Comparison of ENCODE assay signal across 2 cellular contexts in the genomic region with DNA sequence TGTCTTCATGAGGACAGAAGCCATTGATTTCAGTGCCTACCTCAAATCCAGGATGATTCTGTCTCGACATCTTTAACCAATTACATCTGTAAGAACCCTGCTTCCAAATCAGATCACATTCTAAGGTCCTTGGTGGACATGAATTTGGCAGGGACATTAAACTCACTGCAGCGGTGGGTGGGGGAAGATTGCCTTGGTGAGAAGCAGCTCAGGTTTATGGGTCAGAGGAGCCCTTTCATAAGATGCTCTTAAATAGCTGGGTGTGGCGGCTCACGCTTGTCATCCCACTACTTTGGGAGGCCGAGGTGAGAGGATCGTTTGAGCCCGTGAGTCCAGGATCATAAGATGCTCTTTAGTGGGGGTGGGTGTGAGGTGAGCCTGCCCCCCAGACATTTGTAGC.
TF ChIP-seq lines count a peak whose summit lies in the region.

No MANE protein-coding gene starts in this region.

TF ChIP-seq in SK-N-SH, 30 proteins besides CTCF, POLR2A, EP300 and RAD21 (continued from another document):
- TF ChIP-seq, protein P1, sequence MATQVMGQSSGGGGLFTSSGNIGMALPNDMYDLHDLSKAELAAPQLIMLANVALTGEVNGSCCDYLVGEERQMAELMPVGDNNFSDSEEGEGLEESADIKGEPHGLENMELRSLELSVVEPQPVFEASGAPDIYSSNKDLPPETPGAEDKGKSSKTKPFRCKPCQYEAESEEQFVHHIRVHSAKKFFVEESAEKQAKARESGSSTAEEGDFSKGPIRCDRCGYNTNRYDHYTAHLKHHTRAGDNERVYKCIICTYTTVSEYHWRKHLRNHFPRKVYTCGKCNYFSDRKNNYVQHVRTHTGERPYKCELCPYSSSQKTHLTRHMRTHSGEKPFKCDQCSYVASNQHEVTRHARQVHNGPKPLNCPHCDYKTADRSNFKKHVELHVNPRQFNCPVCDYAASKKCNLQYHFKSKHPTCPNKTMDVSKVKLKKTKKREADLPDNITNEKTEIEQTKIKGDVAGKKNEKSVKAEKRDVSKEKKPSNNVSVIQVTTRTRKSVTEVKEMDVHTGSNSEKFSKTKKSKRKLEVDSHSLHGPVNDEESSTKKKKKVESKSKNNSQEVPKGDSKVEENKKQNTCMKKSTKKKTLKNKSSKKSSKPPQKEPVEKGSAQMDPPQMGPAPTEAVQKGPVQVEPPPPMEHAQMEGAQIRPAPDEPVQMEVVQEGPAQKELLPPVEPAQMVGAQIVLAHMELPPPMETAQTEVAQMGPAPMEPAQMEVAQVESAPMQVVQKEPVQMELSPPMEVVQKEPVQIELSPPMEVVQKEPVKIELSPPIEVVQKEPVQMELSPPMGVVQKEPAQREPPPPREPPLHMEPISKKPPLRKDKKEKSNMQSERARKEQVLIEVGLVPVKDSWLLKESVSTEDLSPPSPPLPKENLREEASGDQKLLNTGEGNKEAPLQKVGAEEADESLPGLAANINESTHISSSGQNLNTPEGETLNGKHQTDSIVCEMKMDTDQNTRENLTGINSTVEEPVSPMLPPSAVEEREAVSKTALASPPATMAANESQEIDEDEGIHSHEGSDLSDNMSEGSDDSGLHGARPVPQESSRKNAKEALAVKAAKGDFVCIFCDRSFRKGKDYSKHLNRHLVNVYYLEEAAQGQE (IDR thresholded peaks at IDR 0.05; ENCODE audit: low read depth, low read length) = no peak
- TF ChIP-seq CHD2 (IDR thresholded peaks at IDR 0.05; ENCODE audit: low read length, partially characterized antibody) (no peak), JUND (IDR thresholded peaks at IDR 0.05) (no peak), NFIC (IDR thresholded peaks at IDR 0.05; ENCODE audit: borderline replicate concordance) (no peak)
- TF ChIP-seq, protein P2, sequence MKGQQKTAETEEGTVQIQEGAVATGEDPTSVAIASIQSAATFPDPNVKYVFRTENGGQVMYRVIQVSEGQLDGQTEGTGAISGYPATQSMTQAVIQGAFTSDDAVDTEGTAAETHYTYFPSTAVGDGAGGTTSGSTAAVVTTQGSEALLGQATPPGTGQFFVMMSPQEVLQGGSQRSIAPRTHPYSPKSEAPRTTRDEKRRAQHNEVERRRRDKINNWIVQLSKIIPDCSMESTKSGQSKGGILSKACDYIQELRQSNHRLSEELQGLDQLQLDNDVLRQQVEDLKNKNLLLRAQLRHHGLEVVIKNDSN (IDR thresholded peaks at IDR 0.05; ENCODE audit: borderline replicate concordance, low read depth) = no peak

TF ChIP-seq in SK-N-SH treated with all-trans-retinoic acid at 6 μM for 48 hours, 23 proteins besides CTCF, POLR2A, EP300 and RAD21:
- TF ChIP-seq, protein P3, sequence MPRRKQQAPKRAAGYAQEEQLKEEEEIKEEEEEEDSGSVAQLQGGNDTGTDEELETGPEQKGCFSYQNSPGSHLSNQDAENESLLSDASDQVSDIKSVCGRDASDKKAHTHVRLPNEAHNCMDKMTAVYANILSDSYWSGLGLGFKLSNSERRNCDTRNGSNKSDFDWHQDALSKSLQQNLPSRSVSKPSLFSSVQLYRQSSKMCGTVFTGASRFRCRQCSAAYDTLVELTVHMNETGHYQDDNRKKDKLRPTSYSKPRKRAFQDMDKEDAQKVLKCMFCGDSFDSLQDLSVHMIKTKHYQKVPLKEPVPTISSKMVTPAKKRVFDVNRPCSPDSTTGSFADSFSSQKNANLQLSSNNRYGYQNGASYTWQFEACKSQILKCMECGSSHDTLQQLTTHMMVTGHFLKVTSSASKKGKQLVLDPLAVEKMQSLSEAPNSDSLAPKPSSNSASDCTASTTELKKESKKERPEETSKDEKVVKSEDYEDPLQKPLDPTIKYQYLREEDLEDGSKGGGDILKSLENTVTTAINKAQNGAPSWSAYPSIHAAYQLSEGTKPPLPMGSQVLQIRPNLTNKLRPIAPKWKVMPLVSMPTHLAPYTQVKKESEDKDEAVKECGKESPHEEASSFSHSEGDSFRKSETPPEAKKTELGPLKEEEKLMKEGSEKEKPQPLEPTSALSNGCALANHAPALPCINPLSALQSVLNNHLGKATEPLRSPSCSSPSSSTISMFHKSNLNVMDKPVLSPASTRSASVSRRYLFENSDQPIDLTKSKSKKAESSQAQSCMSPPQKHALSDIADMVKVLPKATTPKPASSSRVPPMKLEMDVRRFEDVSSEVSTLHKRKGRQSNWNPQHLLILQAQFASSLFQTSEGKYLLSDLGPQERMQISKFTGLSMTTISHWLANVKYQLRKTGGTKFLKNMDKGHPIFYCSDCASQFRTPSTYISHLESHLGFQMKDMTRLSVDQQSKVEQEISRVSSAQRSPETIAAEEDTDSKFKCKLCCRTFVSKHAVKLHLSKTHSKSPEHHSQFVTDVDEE (CRISPR knock-in tag; IDR thresholded peaks at IDR 0.05) = no peak
- no peak for TF ChIP-seq ESRRG (CRISPR knock-in tag; IDR thresholded peaks at IDR 0.05)
- TF ChIP-seq OSR1 (CRISPR knock-in tag; IDR thresholded peaks at IDR 0.05) = no peak
- TF ChIP-seq TOX (CRISPR knock-in tag; IDR thresholded peaks at IDR 0.05; ENCODE audit: borderline replicate concordance) = no peak
- TF ChIP-seq ZC3H10 (CRISPR knock-in tag; IDR thresholded peaks at IDR 0.05) = no peak
- TF ChIP-seq ARNTL (CRISPR knock-in tag; IDR thresholded peaks at IDR 0.05; ENCODE audit: borderline replicate concordance, low read depth) = no peak
- no peak for TF ChIP-seq ZNF565 (CRISPR knock-in tag; conservative IDR thresholded peaks at IDR 0.05; ENCODE audit: low read depth)
- TF ChIP-seq SNAI2 (CRISPR knock-in tag; IDR thresholded peaks at IDR 0.05) = no peak
